7 cellular contexts compared by ENCODE assay signal in the genomic region with DNA sequence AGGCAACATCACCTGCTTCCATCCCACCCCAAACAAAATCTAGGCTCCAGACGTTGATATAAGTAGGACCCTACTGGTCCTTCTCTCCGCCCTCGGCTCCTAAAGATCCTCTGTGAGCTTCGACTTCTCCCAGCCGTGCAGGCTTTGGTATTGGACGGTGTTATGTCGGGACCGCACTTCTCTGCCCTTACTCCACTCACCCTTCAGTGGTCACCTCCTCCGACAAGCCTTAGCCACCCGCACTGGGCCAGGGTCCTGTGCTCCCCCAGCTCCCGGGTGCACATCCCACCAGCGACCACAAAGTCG. TPM values are rescaled to one million over a fixed set of nuclear protein-coding genes. Genes with fewer than 3 reads are reported as not detected.
A peak's percentile ranks its signal among the peaks of the same experiment; 100 is the strongest.
DNase-seq lines count a peak whose midpoint lies in the region; ATAC-seq lines count a peak whose summit lies in the region.

No MANE protein-coding gene starts in this region.

- H3K4me3 Mint-ChIP-seq in activated T-helper 2 cell treated with anti-CD3 and anti-CD28 coated beads, Interferon-gamma antibody, Interleukin-2, Interleukin-4, amounts not matched to agents 10 μg/mL and 5 μg/mL and 100 μg/mL, durations not matched to agents 14 hours and 24 hours and 36 hours (ENCODE audit: low read depth): peak overlapping the region; percentile 100
- peak overlapping the region; percentile 96 to 100 for H3K4me3 Mint-ChIP-seq in stimulated activated naive B cell treated with anti-CD40 and anti-IgM and Interleukin-4, amounts not matched to agents 10 μg/mL and 1 μg/mL and 100 μg/mL, for 72 hours

- peaks cover 64% of the 10 kb centered on the region for H3K36me3 Mint-ChIP-seq in activated T-helper 2 cell treated with anti-CD3 and anti-CD28 coated beads, Interferon-gamma antibody, Interleukin-2, Interleukin-4, amounts not matched to agents 10 μg/mL and 5 μg/mL and 100 μg/mL, durations not matched to agents 14 hours and 24 hours and 36 hours (ENCODE audit: low read depth)
- H3K36me3 Mint-ChIP-seq in stimulated activated naive B cell treated with anti-CD40 and anti-IgM and Interleukin-4, amounts not matched to agents 10 μg/mL and 1 μg/mL and 100 μg/mL, for 72 hours: peaks cover 37 to 61% of the 10 kb centered on the region in 2 donors

- H3K27me3 ChIP-seq in HUES48 (ENCODE audit: control insufficient read depth, insufficient read depth, low read length): no peaks in the 10 kb centered on the region
- no peaks in the 10 kb centered on the region for H3K27me3 ChIP-seq in iPS DF 6.9 (ENCODE audit: control insufficient read depth, insufficient read depth, low read length)

- peaks cover 11% of the 10 kb centered on the region for H3K4me1 ChIP-seq in HUES48 (ENCODE audit: control insufficient read depth, insufficient read depth, low read length)
- peaks cover 3% of the 10 kb centered on the region for H3K4me1 ChIP-seq in iPS DF 6.9 (ENCODE audit: control insufficient read depth, insufficient read depth, low read length)

- peak overlapping the region; percentile 74 for H3K9ac ChIP-seq in HUES48 (ENCODE audit: low read depth, low read length)

- H3K36me3 ChIP-seq in HUES48 (ENCODE audit: control insufficient read depth, insufficient read depth, low read length): peaks cover 3% of the 10 kb centered on the region; the same call in 1 of the 2 replicates
- no peaks in the 10 kb centered on the region for H3K36me3 ChIP-seq in iPS DF 6.9 (ENCODE audit: control insufficient read depth, insufficient read depth, low read length)

- H3K9me3 ChIP-seq in HUES48 (ENCODE audit: control insufficient read depth, insufficient read depth, low read length) (no peaks in the 10 kb centered on the region), iPS DF 6.9 (ENCODE audit: control insufficient read depth, insufficient read depth, low read length) (no peaks in the 10 kb centered on the region)

- no CpG with 5 or more reads among the region's 13 CpGs for WGBS in iPS DF 6.9 (ENCODE audit: insufficient coverage, insufficient read length)

- H3K4me3 ChIP-seq in HUES48 (ENCODE audit: low read depth, low read length): peak overlapping the region; percentile 99
- H3K4me3 ChIP-seq in iPS DF 6.9 (ENCODE audit: low read length): peak overlapping the region; percentile 79; the same call in 1 of the 2 replicates

- no peaks in the 10 kb centered on the region for H3K9me3 Mint-ChIP-seq in activated T-helper 2 cell treated with anti-CD3 and anti-CD28 coated beads, Interferon-gamma antibody, Interleukin-2, Interleukin-4, amounts not matched to agents 10 μg/mL and 5 μg/mL and 100 μg/mL, durations not matched to agents 14 hours and 24 hours and 36 hours
- H3K9me3 Mint-ChIP-seq in stimulated activated naive B cell treated with anti-CD40 and anti-IgM and Interleukin-4, amounts not matched to agents 10 μg/mL and 1 μg/mL and 100 μg/mL, for 72 hours: no peaks in the 10 kb centered on the region

- peak overlapping the region; percentile 90 for H3K27ac Mint-ChIP-seq in activated T-helper 2 cell treated with anti-CD3 and anti-CD28 coated beads, Interferon-gamma antibody, Interleukin-2, Interleukin-4, amounts not matched to agents 10 μg/mL and 5 μg/mL and 100 μg/mL, durations not matched to agents 14 hours and 24 hours and 36 hours
- H3K27ac Mint-ChIP-seq in stimulated activated naive B cell treated with anti-CD40 and anti-IgM and Interleukin-4, amounts not matched to agents 10 μg/mL and 1 μg/mL and 100 μg/mL, for 72 hours: peak overlapping the region; percentile 100

- H3K4me1 Mint-ChIP-seq in activated T-helper 2 cell treated with anti-CD3 and anti-CD28 coated beads, Interferon-gamma antibody, Interleukin-2, Interleukin-4, amounts not matched to agents 10 μg/mL and 5 μg/mL and 100 μg/mL, durations not matched to agents 14 hours and 24 hours and 36 hours (ENCODE audit: low read depth): peaks cover 23% of the 10 kb centered on the region
- peaks cover 36 to 57% of the 10 kb centered on the region in 2 donors for H3K4me1 Mint-ChIP-seq in stimulated activated naive B cell treated with anti-CD40 and anti-IgM and Interleukin-4, amounts not matched to agents 10 μg/mL and 1 μg/mL and 100 μg/mL, for 72 hours

- DNase-seq in activated T-helper 2 cell treated with anti-CD3 and anti-CD28 coated beads, Interferon-gamma antibody, Interleukin-2, Interleukin-4, amounts not matched to agents 10 μg/mL and 5 μg/mL and 100 μg/mL, durations not matched to agents 14 hours and 24 hours and 36 hours (ENCODE audit: low spot score): no peak
- DNase-seq in iPS DF 6.9 (ENCODE audit: low read depth, low spot score): no peak
- DNase-seq in stimulated activated naive B cell treated with anti-CD40 and anti-IgM and Interleukin-4, amounts not matched to agents 10 μg/mL and 1 μg/mL and 100 μg/mL, for 72 hours: no peak
- DNase-seq in NCI-H1694 (lab: John Stamatoyannopoulos, UW): no peak

- no peaks in the 10 kb centered on the region for H3K27me3 Mint-ChIP-seq in activated T-helper 2 cell treated with anti-CD3 and anti-CD28 coated beads, Interferon-gamma antibody, Interleukin-2, Interleukin-4, amounts not matched to agents 10 μg/mL and 5 μg/mL and 100 μg/mL, durations not matched to agents 14 hours and 24 hours and 36 hours (ENCODE audit: low read depth)
- H3K27me3 Mint-ChIP-seq in stimulated activated naive B cell treated with anti-CD40 and anti-IgM and Interleukin-4, amounts not matched to agents 10 μg/mL and 1 μg/mL and 100 μg/mL, for 72 hours: no peaks in the 10 kb centered on the region

- H3K27ac ChIP-seq in HUES48 (ENCODE audit: low read depth, low read length) (no peak overlapping the region), iPS DF 6.9 (ENCODE audit: low read length) (no peak overlapping the region)

- ATAC-seq in stimulated activated naive B cell treated with anti-CD40 and anti-IgM and Interleukin-4, amounts not matched to agents 10 μg/mL and 1 μg/mL and 100 μg/mL, for 72 hours (replicated peaks): no peak
- ATAC-seq in GM18498 (IDR thresholded peaks at IDR 0.05; ENCODE audit: unreplicated experiment): no peak
- ATAC-seq in GM18519 (IDR thresholded peaks at IDR 0.05; ENCODE audit: low FRiP score, unreplicated experiment): no peak

- intact Hi-C loops in activated T-helper 2 cell treated with anti-CD3 and anti-CD28 coated beads, Interferon-gamma antibody, Interleukin-2, Interleukin-4, amounts not matched to agents 10 μg/mL and 5 μg/mL and 100 μg/mL, durations not matched to agents 14 hours and 24 hours and 36 hours (cut with micrococcal nuclease): loop anchor here (1.0 to 10.0 kb wide), 9 partner anchors 33 to 410 kb away; a partner anchor contains a TSS

RNA-seq across cellular contexts. Expression of a gene that starts 1.6 kb away (rescaled TPM):
- 238 and 243 TPM in 2 replicates for total RNA-seq in activated T-helper 2 cell treated with anti-CD3 and anti-CD28 coated beads, Interferon-gamma antibody, Interleukin-2, Interleukin-4, amounts not matched to agents 10 μg/mL and 5 μg/mL and 100 μg/mL, durations not matched to agents 14 hours and 24 hours and 36 hours

RNA-seq across cellular contexts. Expression of a gene that starts 3.4 kb away (rescaled TPM):
- 5.6 and 6.0 TPM in 2 replicates for total RNA-seq in activated T-helper 2 cell treated with anti-CD3 and anti-CD28 coated beads, Interferon-gamma antibody, Interleukin-2, Interleukin-4, amounts not matched to agents 10 μg/mL and 5 μg/mL and 100 μg/mL, durations not matched to agents 14 hours and 24 hours and 36 hours

RNA-seq across cellular contexts. Expression of a gene that starts 8.9 kb away (rescaled TPM):
- 20.0 and 22.0 TPM in 2 replicates for total RNA-seq in activated T-helper 2 cell treated with anti-CD3 and anti-CD28 coated beads, Interferon-gamma antibody, Interleukin-2, Interleukin-4, amounts not matched to agents 10 μg/mL and 5 μg/mL and 100 μg/mL, durations not matched to agents 14 hours and 24 hours and 36 hours

RNA-seq across cellular contexts. Expression of a gene that starts 33.4 kb away (rescaled TPM):
- 46.2 and 47.1 TPM in 2 replicates for total RNA-seq in activated T-helper 2 cell treated with anti-CD3 and anti-CD28 coated beads, Interferon-gamma antibody, Interleukin-2, Interleukin-4, amounts not matched to agents 10 μg/mL and 5 μg/mL and 100 μg/mL, durations not matched to agents 14 hours and 24 hours and 36 hours

RNA-seq across cellular contexts. Expression of a gene that starts 42.0 kb away (rescaled TPM):
- total RNA-seq in activated T-helper 2 cell treated with anti-CD3 and anti-CD28 coated beads, Interferon-gamma antibody, Interleukin-2, Interleukin-4, amounts not matched to agents 10 μg/mL and 5 μg/mL and 100 μg/mL, durations not matched to agents 14 hours and 24 hours and 36 hours: 15.5 and 16.5 TPM in 2 replicates
